Comparison of ENCODE assay signal across 19 cellular contexts in genomic region chr11:116278076-116278475, GRCh38.
DNase-seq lines count a peak whose midpoint lies in the region; ATAC-seq, FAIRE-seq and TF ChIP-seq lines count a peak whose summit lies in the region.
"Had no signal": no experiment of that assay in that cellular context is flagged by ENCODE, and none has a peak within 500 bp of the region (broad histone marks: within the 10 kb centered on the region; RNA-seq: fewer than 3 reads in every experiment).

No MANE protein-coding gene starts in this region.

- ATAC-seq in GM19035 (IDR thresholded peaks at IDR 0.05; ENCODE audit: unreplicated experiment), result no peak

- no peak overlapping the region for H3K4me3 Mint-ChIP-seq in nephron
- H3K4me3 Mint-ChIP-seq: CD4-positive, CD25-positive, alpha-beta regulatory T cell had no signal

- TF ChIP-seq CTCF in D721Med (IDR thresholded peaks at IDR 0.05; ENCODE audit: insufficient read depth, missing control alignments) (no peak), nephron (IDR thresholded peaks at IDR 0.05; ENCODE audit: unreplicated experiment in 3 of 3) (no peak)

- DNase-seq in D341Med (ENCODE audit: low spot score), result peak; percentile 61
- no peak for DNase-seq in D721Med (ENCODE audit: insufficient read length, low spot score)
- DNase-seq in NCI-H82 treated with DMSO at 0.1 percent for 48 hours (lab: John Stamatoyannopoulos, UW; ENCODE audit: unreplicated experiment), result peak; percentile 68
- DNase-seq in dermis blood vessel endothelial cell, result no peak
- DNase-seq in SHP77 (lab: John Stamatoyannopoulos, UW), result no peak
- DNase-seq: ACHN; BE2C; C1 segment of cervical spinal cord; CD4-positive, CD25-positive, alpha-beta regulatory T cell; CD8-positive, alpha-beta memory T cell; COR-L47; DMS153; DMS79; GDM1 had no signal

- peak; percentile 6 for FAIRE-seq in D721Med (lab: Jason Lieb, UNC)
- FAIRE-seq: A204.1, GM12892, GM18507 had no signal

- H3K27me3 Mint-ChIP-seq in nephron (ENCODE audit: low read depth), result peaks cover 16% of the 10 kb centered on the region

- H3K36me3 Mint-ChIP-seq in nephron (ENCODE audit: low read depth), result no peaks in the 10 kb centered on the region
- H3K36me3 Mint-ChIP-seq: CD4-positive, CD25-positive, alpha-beta regulatory T cell; CD8-positive, alpha-beta memory T cell had no signal

- H3K4me1 Mint-ChIP-seq in nephron, result peaks cover 21% of the 10 kb centered on the region

- H3K9me3 Mint-ChIP-seq in nephron, result no peaks in the 10 kb centered on the region
- H3K9me3 Mint-ChIP-seq: CD4-positive, CD25-positive, alpha-beta regulatory T cell had no signal

- H3K27ac Mint-ChIP-seq in nephron, result peak overlapping the region in 2 of 3 experiments; percentile 32 to 55
- H3K27ac Mint-ChIP-seq: CD4-positive, CD25-positive, alpha-beta regulatory T cell; CD8-positive, alpha-beta memory T cell had no signal

Comparison
In these comparisons a context has a peak if more than half of its experiments do, and no peak if none do; other contexts are left out.
1. DNase-seq: peak in D341Med (single experiment) and NCI-H82 treated with DMSO at 0.1 percent for 48 hours (single experiment); none in D721Med (single experiment), dermis blood vessel endothelial cell (single experiment) and SHP77 (0 of 2).